In the genomic region with DNA sequence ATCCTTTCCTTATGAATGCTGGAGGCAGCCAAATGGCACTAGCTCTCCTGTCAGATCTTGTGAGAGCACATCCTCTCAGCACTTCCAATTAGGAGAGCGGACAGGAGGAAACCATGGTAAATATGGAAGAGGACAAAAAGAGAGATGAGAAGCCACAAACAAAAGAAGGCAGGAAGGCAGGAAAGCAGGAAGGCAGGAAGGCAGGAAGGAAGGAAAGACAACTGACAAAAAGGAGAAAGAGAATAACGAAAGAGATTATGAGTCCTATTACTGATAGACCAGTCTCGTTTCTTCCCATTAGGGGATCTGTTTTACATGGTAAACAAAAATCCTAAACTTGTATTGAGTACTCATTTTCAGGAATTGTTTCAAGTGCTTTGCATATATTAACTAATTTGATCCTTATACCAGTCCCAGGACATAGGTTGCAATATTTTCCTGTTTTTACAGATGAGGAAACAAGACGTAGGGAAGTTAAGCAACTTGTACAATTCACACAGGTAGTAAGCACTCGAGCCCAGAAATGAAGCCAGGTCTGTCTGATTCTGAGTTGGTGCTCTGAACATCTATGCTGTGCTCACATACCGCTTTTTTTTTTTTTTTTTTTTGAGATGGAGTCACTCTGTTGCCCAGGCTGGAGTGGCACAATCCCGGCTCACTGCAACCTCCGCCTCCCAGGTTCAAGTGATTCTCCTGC, we compare ENCODE assay signal across 16 cellular contexts. TPM values are rescaled to one million over a fixed set of nuclear protein-coding genes. Genes with fewer than 3 reads are reported as not detected.
DNase-seq lines count a peak whose midpoint lies in the region; ATAC-seq, FAIRE-seq and TF ChIP-seq lines count a peak whose summit lies in the region.
"Had no signal": no experiment of that assay in that cellular context is flagged by ENCODE, and none has a peak within 500 bp of the region (broad histone marks: within the 10 kb centered on the region; RNA-seq: fewer than 3 reads in every experiment).

No MANE protein-coding gene starts in this region.

- H3K4me1 Mint-ChIP-seq in CD4-positive, alpha-beta T cell (ENCODE audit: low read depth) = peaks cover 69% of the 10 kb centered on the region
- peaks cover 61% of the 10 kb centered on the region for H3K4me1 Mint-ChIP-seq in activated T-helper 1 cell treated with anti-CD3 and anti-CD28 coated beads, Interleukin-12 subunit alpha, Interleukin-12 subunit beta, Interleukin-2, Interleukin-4 antibody, amounts not matched to agents 30 ng/mL and 10 ng/mL and 1 ng/mL, durations not matched to agents 14 hours and 24 hours and 36 hours (ENCODE audit: low read depth)
- peaks cover 54% of the 10 kb centered on the region for H3K4me1 Mint-ChIP-seq in memory B cell

- peak overlapping the region; percentile 86 for H3K27ac Mint-ChIP-seq in CD4-positive, alpha-beta T cell
- peak overlapping the region; percentile 98 for H3K27ac Mint-ChIP-seq in activated T-helper 1 cell treated with anti-CD3 and anti-CD28 coated beads, Interleukin-12 subunit alpha, Interleukin-12 subunit beta, Interleukin-2, Interleukin-4 antibody, amounts not matched to agents 30 ng/mL and 10 ng/mL and 1 ng/mL, durations not matched to agents 14 hours and 24 hours and 36 hours
- H3K27ac Mint-ChIP-seq in memory B cell = peak overlapping the region; percentile 94
- H3K27ac Mint-ChIP-seq: nephron had no signal

- peaks cover 3% of the 10 kb centered on the region for H3K36me3 Mint-ChIP-seq in CD4-positive, alpha-beta T cell (ENCODE audit: low read depth)
- peaks cover 43% of the 10 kb centered on the region for H3K36me3 Mint-ChIP-seq in activated T-helper 1 cell treated with anti-CD3 and anti-CD28 coated beads, Interleukin-12 subunit alpha, Interleukin-12 subunit beta, Interleukin-2, Interleukin-4 antibody, amounts not matched to agents 30 ng/mL and 10 ng/mL and 1 ng/mL, durations not matched to agents 14 hours and 24 hours and 36 hours (ENCODE audit: low read depth)
- H3K36me3 Mint-ChIP-seq in memory B cell = peaks cover 17% of the 10 kb centered on the region

- peak overlapping the region; percentile 85 for H3K4me3 Mint-ChIP-seq in CD4-positive, alpha-beta T cell
- H3K4me3 Mint-ChIP-seq in activated T-helper 1 cell treated with anti-CD3 and anti-CD28 coated beads, Interleukin-12 subunit alpha, Interleukin-12 subunit beta, Interleukin-2, Interleukin-4 antibody, amounts not matched to agents 30 ng/mL and 10 ng/mL and 1 ng/mL, durations not matched to agents 14 hours and 24 hours and 36 hours = peak overlapping the region; percentile 87
- H3K4me3 Mint-ChIP-seq in memory B cell = peak overlapping the region; percentile 84
- H3K4me3 Mint-ChIP-seq: nephron had no signal

- intact Hi-C loops in CD4-positive, alpha-beta T cell (cut with DNase I, micrococcal nuclease) = loop anchor here in 1 of 2 experiments (2.0 to 5.0 kb wide), 2 partner anchors 42 to 91 kb away; a partner anchor contains a TSS
- intact Hi-C loops in activated T-helper 1 cell treated with anti-CD3 and anti-CD28 coated beads, Interleukin-12 subunit alpha, Interleukin-12 subunit beta, Interleukin-2, Interleukin-4 antibody, amounts not matched to agents 30 ng/mL and 10 ng/mL and 1 ng/mL, durations not matched to agents 14 hours and 24 hours and 36 hours (cut with micrococcal nuclease) = loop anchor here (1.0 kb wide), 5 partner anchors 23 to 94 kb away; a partner anchor contains a TSS
- intact Hi-C loops in lower leg skin (cut with DNase I; ENCODE audit: low total_unique reads) = no loop called here

- DNase-seq in CD4-positive, alpha-beta T cell = no peak
- DNase-seq in GM12865 (ENCODE audit: low read depth) (peak; percentile 32), memory B cell (ENCODE audit: low spot score in 2 of 2) (no peak), frontal cortex (ENCODE audit: low spot score in 2 of 2) (no peak), lower leg skin (ENCODE audit: low spot score in 2 of 2) (no peak)
- no peak for DNase-seq in activated T-helper 1 cell treated with anti-CD3 and anti-CD28 coated beads, Interleukin-12 subunit alpha, Interleukin-12 subunit beta, Interleukin-2, Interleukin-4 antibody, amounts not matched to agents 30 ng/mL and 10 ng/mL and 1 ng/mL, durations not matched to agents 14 hours and 24 hours and 36 hours (ENCODE audit: low spot score)
- DNase-seq: activated CD4-positive, alpha-beta T cell treated with anti-CD3 and anti-CD28 coated beads, Interleukin-2, amount 50 U/mL, for 1 hour; C1 segment of cervical spinal cord; cerebellar nuclear complex; left cardiac atrium; NCI-H1417 treated with DMSO at 0.1 percent for 48 hours had no signal

- FAIRE-seq in frontal cortex (lab: Jason Lieb, UNC) = no peak

- H3K9me3 ChIP-seq in CD4-positive, alpha-beta T cell (ENCODE audit: control insufficient read depth, low read length) = no peaks in the 10 kb centered on the region

- H3K27ac ChIP-seq in CD4-positive, alpha-beta T cell (ENCODE audit: low read depth, low read length) = peak overlapping the region; percentile 37

- H3K9me3 Mint-ChIP-seq in CD4-positive, alpha-beta T cell = no peaks in the 10 kb centered on the region
- H3K9me3 Mint-ChIP-seq in activated T-helper 1 cell treated with anti-CD3 and anti-CD28 coated beads, Interleukin-12 subunit alpha, Interleukin-12 subunit beta, Interleukin-2, Interleukin-4 antibody, amounts not matched to agents 30 ng/mL and 10 ng/mL and 1 ng/mL, durations not matched to agents 14 hours and 24 hours and 36 hours = peaks cover 10% of the 10 kb centered on the region
- H3K9me3 Mint-ChIP-seq in memory B cell = peaks cover 5% of the 10 kb centered on the region
- H3K9me3 Mint-ChIP-seq: nephron had no signal

- H3K4me3 ChIP-seq in GM12865 (ENCODE audit: low read depth, low read length) = peak overlapping the region; percentile 91
- no peak overlapping the region for H3K4me3 ChIP-seq in lower leg skin (ENCODE audit: low read depth, poor library complexity, severe bottlenecking)

- no peak for TF ChIP-seq POLR2A in lower leg skin (IDR thresholded peaks at IDR 0.05)

- ATAC-seq in CD4-positive, alpha-beta T cell (ENCODE audit: poor library complexity) = no peak
- no peak for ATAC-seq in memory B cell (ENCODE audit: low read depth)
- no peak for ATAC-seq in GM21825 (IDR thresholded peaks at IDR 0.05; ENCODE audit: unreplicated experiment)
- no peak for ATAC-seq in HG03469 (IDR thresholded peaks at IDR 0.05; ENCODE audit: unreplicated experiment)
- ATAC-seq: left cardiac atrium, sciatic nerve had no signal

- TF ChIP-seq CTCF in CD4-positive, alpha-beta T cell (IDR thresholded peaks at IDR 0.05) = no peak
- TF ChIP-seq CTCF in GM12865 (IDR thresholded peaks at IDR 0.05; ENCODE audit: insufficient read depth, low read depth, low read length, missing control alignments) (no peak), lower leg skin (IDR thresholded peaks at IDR 0.05) (no peak)

- H3K27me3 Mint-ChIP-seq in CD4-positive, alpha-beta T cell = no peaks in the 10 kb centered on the region
- no peaks in the 10 kb centered on the region for H3K27me3 Mint-ChIP-seq in activated T-helper 1 cell treated with anti-CD3 and anti-CD28 coated beads, Interleukin-12 subunit alpha, Interleukin-12 subunit beta, Interleukin-2, Interleukin-4 antibody, amounts not matched to agents 30 ng/mL and 10 ng/mL and 1 ng/mL, durations not matched to agents 14 hours and 24 hours and 36 hours (ENCODE audit: insufficient read depth)
- H3K27me3 Mint-ChIP-seq in memory B cell = no peaks in the 10 kb centered on the region

- POLR2A ChIA-PET in CD4-positive, alpha-beta T cell (lab: Charles Lee) = interaction anchor here (1.9 to 6.8 kb wide), 2 partner anchors 44 to 70 kb away, joined by 24 to 135 read pairs; a partner anchor contains a TSS

- WGBS in lower leg skin, 2 donors = 85% methylated on average over 8 of the region's 8 CpGs

- CTCF ChIA-PET in CD4-positive, alpha-beta T cell (lab: Charles Lee) = interaction anchor here (1.5 to 1.8 kb wide), 2 partner anchors 35 to 44 kb away, joined by 3 to 4 read pairs; no protein-coding TSS in a partner anchor

- H3K27me3 ChIP-seq in CD4-positive, alpha-beta T cell (ENCODE audit: control insufficient read depth, insufficient read depth, low read length) = no peaks in the 10 kb centered on the region

RNA-seq across cellular contexts. Expression of a gene that starts 4.2 kb away (rescaled TPM):
- 10 to 100 TPM; 18.7 to 20.0 TPM for total RNA-seq in CD4-positive, alpha-beta T cell
- 91.8 and 95.0 TPM in 2 replicates for total RNA-seq in activated T-helper 1 cell treated with anti-CD3 and anti-CD28 coated beads, Interleukin-12 subunit alpha, Interleukin-12 subunit beta, Interleukin-2, Interleukin-4 antibody, amounts not matched to agents 30 ng/mL and 10 ng/mL and 1 ng/mL, durations not matched to agents 14 hours and 24 hours and 36 hours
- total RNA-seq in frontal cortex (0.82 TPM), lower leg skin (1 to 10 TPM in 1 of 4 donors, under 1 TPM in 1, not detected in 2; 0.84 to 1.3 TPM)
- total RNA-seq: NCI-H460 had no signal

Comparison
In these comparisons a context has a peak if more than half of its experiments do, and no peak if none do; other contexts are left out.
1. RNA of a gene that starts 4.2 kb away (total RNA-seq): 91.8 to 95.0 TPM in activated T-helper 1 cell treated with anti-CD3 and anti-CD28 coated beads, Interleukin-12 subunit alpha, Interleukin-12 subunit beta, Interleukin-2, Interleukin-4 antibody, amounts not matched to agents 30 ng/mL and 10 ng/mL and 1 ng/mL, durations not matched to agents 14 hours and 24 hours and 36 hours and 18.7 to 20.0 TPM in CD4-positive, alpha-beta T cell; 0.84 to 1.3 TPM in lower leg skin and 0.82 TPM in frontal cortex (single experiment); every median in the first group is over 4 times any median in the second.
2. Peak in every context shown above with its lines, with median percentiles within 50 percentile points of each other: H3K27ac Mint-ChIP-seq and H3K4me3 Mint-ChIP-seq.